Comparison of ENCODE assay signal across 8 cellular contexts in the genomic region with DNA sequence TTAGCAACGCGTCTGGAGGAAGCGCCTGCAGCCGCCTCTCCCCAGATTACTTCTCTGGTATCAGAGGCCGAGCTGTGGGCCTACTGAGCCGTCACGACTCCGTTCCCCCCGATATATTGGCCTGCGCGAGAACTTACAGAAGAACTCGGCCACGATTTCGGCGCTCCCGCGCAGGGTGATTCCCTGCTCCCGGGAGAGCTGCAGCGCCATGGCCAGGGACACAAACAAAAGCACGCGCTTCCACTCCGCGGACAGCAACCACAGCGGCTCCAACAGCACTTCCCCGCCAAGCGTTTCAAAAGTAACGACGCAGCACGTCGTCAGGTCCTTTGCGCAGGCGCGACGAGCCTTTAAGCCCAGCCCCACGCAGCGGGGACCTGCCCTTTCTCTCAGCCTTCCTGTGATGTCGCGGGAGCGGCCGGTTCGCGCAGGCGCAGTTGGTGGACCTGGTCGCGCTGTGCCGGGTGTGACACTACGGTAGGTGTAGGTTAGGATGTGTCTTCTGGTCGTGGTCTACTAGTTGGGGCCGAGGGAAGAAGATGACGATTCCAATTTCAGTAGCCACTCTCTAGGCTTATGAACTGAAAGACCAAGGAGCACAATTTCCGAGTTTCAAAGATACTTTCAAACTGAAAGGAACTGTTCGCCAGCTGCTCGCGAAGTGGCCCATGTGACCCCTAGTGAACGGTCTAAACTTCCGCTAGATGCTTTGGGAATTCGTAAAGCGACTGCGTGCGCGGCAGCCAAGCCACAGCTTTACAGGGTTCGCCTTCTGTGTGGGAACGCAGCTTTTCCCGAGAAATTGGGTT. TPM values are rescaled to one million over a fixed set of nuclear protein-coding genes. Genes with fewer than 3 reads are reported as not detected.
DNase-seq lines count a peak whose midpoint lies in the region; ATAC-seq and TF ChIP-seq lines count a peak whose summit lies in the region.

A gene (minus strand): TSS at position 324 of the 809 bp plus-strand sequence. CDS start 114 bp downstream, at position 210.

- peaks cover 17% of the 10 kb centered on the region for H3K4me1 ChIP-seq in smooth muscle cell (ENCODE audit: low read depth)

- TF ChIP-seq CTCF in AG04450 (IDR thresholded peaks at IDR 0.05; ENCODE audit: low read depth, low read length) = no peak
- TF ChIP-seq CTCF in WTC11 (IDR thresholded peaks at IDR 0.05) = no peak
- TF ChIP-seq CTCF in cardiac fibroblast (IDR thresholded peaks at IDR 0.05; ENCODE audit: low read depth, low read length) = no peak
- no peak for TF ChIP-seq CTCF in smooth muscle cell (IDR thresholded peaks at IDR 0.05; ENCODE audit: borderline replicate concordance, insufficient read depth, poor library complexity, severe bottlenecking)

- no peaks in the 10 kb centered on the region for H3K36me3 ChIP-seq in smooth muscle cell (ENCODE audit: low read depth)

- peak within 1 kb of the TSS; percentile 74 for H3K9ac ChIP-seq in smooth muscle cell (ENCODE audit: low read depth)

- no peaks in the 10 kb centered on the region for H3K9me3 Mint-ChIP-seq in WTC11

- H3K27ac ChIP-seq in AG04450 (ENCODE audit: low read depth, low read length) (peak within 1 kb of the TSS; percentile 91), smooth muscle cell (ENCODE audit: low read depth) (peak within 1 kb of the TSS; percentile 86)

- peaks cover 54% of the 10 kb centered on the region for H3K4me1 Mint-ChIP-seq in WTC11

- peak within 1 kb of the TSS; percentile 78 for H3K4me3 ChIP-seq in AG04450 (ENCODE audit: low read depth, low read length)
- peak within 1 kb of the TSS; percentile 81 to 84 for H3K4me3 ChIP-seq in cardiac fibroblast (replicated peaks in 1 of 2; ENCODE audit: low read depth in 2 of 2, low read length in 2 of 2)
- peak within 1 kb of the TSS; percentile 68 for H3K4me3 ChIP-seq in smooth muscle cell

- no peaks in the 10 kb centered on the region for H3F3A ChIP-seq in smooth muscle cell (ENCODE audit: low read depth)

- no peaks in the 10 kb centered on the region for H3K27me3 ChIP-seq in AG04450 (ENCODE audit: control insufficient read depth, insufficient read depth, low read length)
- H3K27me3 ChIP-seq in smooth muscle cell (ENCODE audit: low read depth) = no peaks in the 10 kb centered on the region

- peak within 1 kb of the TSS; percentile 97 for H3K4me3 Mint-ChIP-seq in WTC11

- H3K9me3 ChIP-seq in AG04450 (ENCODE audit: control insufficient read depth, insufficient read depth, low read length) (no peaks in the 10 kb centered on the region), smooth muscle cell (replicated peaks; ENCODE audit: low read depth) (no peaks in the 10 kb centered on the region)

- H3K4me2 ChIP-seq in smooth muscle cell = peak within 1 kb of the TSS; percentile 89

- peak; percentile 95 for DNase-seq in AG04450 (ENCODE audit: low read depth, low spot score)
- DNase-seq in NCI-H226 = peak; percentile 94
- DNase-seq in WTC11 (ENCODE audit: low spot score) = peak; percentile 98
- peak; percentile 99 for DNase-seq in cardiac fibroblast (ENCODE audit: low read depth in 2 of 2)
- peak; percentile 96 for DNase-seq in iPS-NIHi7 (ENCODE audit: extremely low spot score)
- DNase-seq in smooth muscle cell (lab: John Stamatoyannopoulos, UW; ENCODE audit: unreplicated experiment) = peak; percentile 93

- no peaks in the 10 kb centered on the region for H4K20me1 ChIP-seq in smooth muscle cell (ENCODE audit: low read depth)

- CTCF ChIA-PET in AG04450 (lab: Charles Lee) = interaction anchor here (0.6 to 2.0 kb wide), 2 partner anchors 10 to 1715 kb away, joined by 3 to 8 read pairs; no protein-coding TSS in a partner anchor
- CTCF ChIA-PET in WTC11 (lab: Charles Lee) = interaction anchor here (1.2 kb wide), 1 partner anchor 439 kb away, joined by 4 read pairs; no protein-coding TSS in a partner anchor

- H3K79me2 ChIP-seq in smooth muscle cell (ENCODE audit: low read depth) = peaks cover 35% of the 10 kb centered on the region

- POLR2A ChIA-PET in AG04450 (lab: Yijun Ruan, JAX) (no interaction called here), WTC11 (lab: Charles Lee) (interaction anchor here (0.6 to 1.0 kb wide), 3 partner anchors 189 to 1245 kb away, joined by 3 read pairs; a partner anchor contains a TSS)

- H3K36me3 Mint-ChIP-seq in WTC11 = peaks cover 26% of the 10 kb centered on the region

- peak; percentile 85 for ATAC-seq in GM18909 (IDR thresholded peaks at IDR 0.05; ENCODE audit: poor library complexity, unreplicated experiment)
- peak; percentile 87 for ATAC-seq in HG03175 (IDR thresholded peaks at IDR 0.05; ENCODE audit: unreplicated experiment)
- ATAC-seq in WTC11 = peak; percentile 95

- WGBS in smooth muscle cell (ENCODE audit: low lambda C conversion rate) = under 1% methylated on average over 62 of the region's 64 CpGs

- H2AFZ ChIP-seq in smooth muscle cell (ENCODE audit: low read depth) = peak within 1 kb of the TSS; percentile 90

- no peaks in the 10 kb centered on the region for H3K27me3 Mint-ChIP-seq in WTC11 (ENCODE audit: low read depth)

- H3K27ac Mint-ChIP-seq in WTC11 = peak within 1 kb of the TSS; percentile 100

TF ChIP-seq in WTC11, 78 proteins besides CTCF, POLR2A, EP300 and RAD21 (continues in another document):
- TF ChIP-seq, protein P1, sequence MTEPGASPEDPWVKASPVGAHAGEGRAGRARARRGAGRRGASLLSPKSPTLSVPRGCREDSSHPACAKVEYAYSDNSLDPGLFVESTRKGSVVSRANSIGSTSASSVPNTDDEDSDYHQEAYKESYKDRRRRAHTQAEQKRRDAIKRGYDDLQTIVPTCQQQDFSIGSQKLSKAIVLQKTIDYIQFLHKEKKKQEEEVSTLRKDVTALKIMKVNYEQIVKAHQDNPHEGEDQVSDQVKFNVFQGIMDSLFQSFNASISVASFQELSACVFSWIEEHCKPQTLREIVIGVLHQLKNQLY (CRISPR knock-in tag; IDR thresholded peaks at IDR 0.05) = no peak
- no peak for TF ChIP-seq CREB1 (CRISPR knock-in tag; IDR thresholded peaks at IDR 0.05)
- TF ChIP-seq ZNF671 (CRISPR knock-in tag; IDR thresholded peaks at IDR 0.05) = no peak
- TF ChIP-seq ZNF263 (CRISPR knock-in tag; IDR thresholded peaks at IDR 0.05; ENCODE audit: low read depth) = no peak
- TF ChIP-seq, protein P2, sequence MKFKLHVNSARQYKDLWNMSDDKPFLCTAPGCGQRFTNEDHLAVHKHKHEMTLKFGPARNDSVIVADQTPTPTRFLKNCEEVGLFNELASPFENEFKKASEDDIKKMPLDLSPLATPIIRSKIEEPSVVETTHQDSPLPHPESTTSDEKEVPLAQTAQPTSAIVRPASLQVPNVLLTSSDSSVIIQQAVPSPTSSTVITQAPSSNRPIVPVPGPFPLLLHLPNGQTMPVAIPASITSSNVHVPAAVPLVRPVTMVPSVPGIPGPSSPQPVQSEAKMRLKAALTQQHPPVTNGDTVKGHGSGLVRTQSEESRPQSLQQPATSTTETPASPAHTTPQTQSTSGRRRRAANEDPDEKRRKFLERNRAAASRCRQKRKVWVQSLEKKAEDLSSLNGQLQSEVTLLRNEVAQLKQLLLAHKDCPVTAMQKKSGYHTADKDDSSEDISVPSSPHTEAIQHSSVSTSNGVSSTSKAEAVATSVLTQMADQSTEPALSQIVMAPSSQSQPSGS (CRISPR knock-in tag; IDR thresholded peaks at IDR 0.05; ENCODE audit: borderline replicate concordance, low read depth) = no peak
- TF ChIP-seq ZNF317 (CRISPR knock-in tag; IDR thresholded peaks at IDR 0.05; ENCODE audit: borderline replicate concordance, low read depth) = no peak
- TF ChIP-seq NFE2L1 (CRISPR knock-in tag; IDR thresholded peaks at IDR 0.05) = peak; percentile 66; the same call in 1 of the 2 replicates
- TF ChIP-seq, protein P3, sequence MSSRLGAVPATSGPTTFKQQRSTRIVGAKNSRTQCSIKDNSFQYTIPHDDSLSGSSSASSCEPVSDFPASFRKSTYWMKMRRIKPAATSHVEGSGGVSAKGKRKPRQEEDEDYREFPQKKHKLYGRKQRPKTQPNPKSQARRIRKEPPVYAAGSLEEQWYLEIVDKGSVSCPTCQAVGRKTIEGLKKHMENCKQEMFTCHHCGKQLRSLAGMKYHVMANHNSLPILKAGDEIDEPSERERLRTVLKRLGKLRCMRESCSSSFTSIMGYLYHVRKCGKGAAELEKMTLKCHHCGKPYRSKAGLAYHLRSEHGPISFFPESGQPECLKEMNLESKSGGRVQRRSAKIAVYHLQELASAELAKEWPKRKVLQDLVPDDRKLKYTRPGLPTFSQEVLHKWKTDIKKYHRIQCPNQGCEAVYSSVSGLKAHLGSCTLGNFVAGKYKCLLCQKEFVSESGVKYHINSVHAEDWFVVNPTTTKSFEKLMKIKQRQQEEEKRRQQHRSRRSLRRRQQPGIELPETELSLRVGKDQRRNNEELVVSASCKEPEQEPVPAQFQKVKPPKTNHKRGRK (CRISPR knock-in tag; IDR thresholded peaks at IDR 0.05; ENCODE audit: borderline replicate concordance) = no peak
- TF ChIP-seq FOXJ3 (CRISPR knock-in tag; IDR thresholded peaks at IDR 0.05; ENCODE audit: borderline replicate concordance) = no peak
- TF ChIP-seq, protein P4, sequence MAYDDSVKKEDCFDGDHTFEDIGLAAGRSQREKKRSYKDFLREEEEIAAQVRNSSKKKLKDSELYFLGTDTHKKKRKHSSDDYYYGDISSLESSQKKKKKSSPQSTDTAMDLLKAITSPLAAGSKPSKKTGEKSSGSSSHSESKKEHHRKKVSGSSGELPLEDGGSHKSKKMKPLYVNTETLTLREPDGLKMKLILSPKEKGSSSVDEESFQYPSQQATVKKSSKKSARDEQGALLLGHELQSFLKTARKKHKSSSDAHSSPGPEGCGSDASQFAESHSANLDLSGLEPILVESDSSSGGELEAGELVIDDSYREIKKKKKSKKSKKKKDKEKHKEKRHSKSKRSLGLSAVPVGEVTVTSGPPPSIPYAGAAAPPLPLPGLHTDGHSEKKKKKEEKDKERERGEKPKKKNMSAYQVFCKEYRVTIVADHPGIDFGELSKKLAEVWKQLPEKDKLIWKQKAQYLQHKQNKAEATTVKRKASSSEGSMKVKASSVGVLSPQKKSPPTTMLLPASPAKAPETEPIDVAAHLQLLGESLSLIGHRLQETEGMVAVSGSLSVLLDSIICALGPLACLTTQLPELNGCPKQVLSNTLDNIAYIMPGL (CRISPR knock-in tag; IDR thresholded peaks at IDR 0.05) = peak; percentile 80; the same call in 1 of the 2 replicates

RNA-seq across cellular contexts. Expression of the gene that starts here (rescaled TPM):
- 11.4 and 18.6 TPM in 2 replicates for polyA plus RNA-seq in AG04450 (2011; rRNA removed)
- polyA minus RNA-seq in AG04450 (2011; rRNA and poly(A)+ RNA removed) = 3.3 and 4.5 TPM in 2 replicates
- 75.6 to 81.2 TPM (median 76.7 TPM) in 3 replicates for total RNA-seq in WTC11 (2021)
- total RNA-seq in smooth muscle cell = 11.2 and 19.1 TPM in 2 replicates
- 18.3 and 19.3 TPM in 2 replicates for polyA plus RNA-seq in smooth muscle cell

Comparison
In these comparisons a context has a peak if more than half of its experiments do, and no peak if none do; other contexts are left out.
1. Peak in every context shown above with its lines: DNase-seq, ATAC-seq, H3K4me3 ChIP-seq and H3K27ac ChIP-seq.